31 cellular contexts compared by ENCODE assay signal in genomic region chr10:43316516-43316915, GRCh38. TPM values are rescaled to one million over a fixed set of nuclear protein-coding genes. Genes with fewer than 3 reads are reported as not detected.
"Had no signal": no experiment of that assay in that cellular context is flagged by ENCODE, and none has a peak within 500 bp of the region (broad histone marks: within the 10 kb centered on the region; RNA-seq: fewer than 3 reads in every experiment).

No MANE protein-coding gene starts in this region.

- H3K27ac ChIP-seq: epithelial cell of prostate, gastrocnemius medialis, lower lobe of right lung, ovary, psoas muscle, sigmoid colon, spleen, testis, tibial artery, upper lobe of left lung had no signal

- FAIRE-seq: keratinocyte, urothelium cell line had no signal

- H3K36me3 Mint-ChIP-seq: natural killer cell; stimulated activated memory B cell treated with anti-CD40 and anti-IgM and Interleukin-4, amounts not matched to agents 10 μg/mL and 1 μg/mL and 100 μg/mL, for 72 hours had no signal

- H3K27ac Mint-ChIP-seq: dendritic cell treated with granulocyte-macrophage colony-stimulating factor and Interleukin-4, amounts not matched to agents 40 ng/mL and 50 ng/mL, for 4 days; endodermal cell; natural killer cell; stimulated activated memory B cell treated with anti-CD40 and anti-IgM and Interleukin-4, amounts not matched to agents 10 μg/mL and 1 μg/mL and 100 μg/mL, for 72 hours had no signal

- H3K36me3 ChIP-seq: gastrocnemius medialis, lower lobe of right lung, ovary, sigmoid colon, spleen, tibial artery, upper lobe of left lung had no signal

- H3K4me1 ChIP-seq: gastrocnemius medialis, lower lobe of right lung, psoas muscle, sigmoid colon, spleen, testis, tibial artery, upper lobe of left lung had no signal

- H3K4me1 Mint-ChIP-seq: natural killer cell; stimulated activated memory B cell treated with anti-CD40 and anti-IgM and Interleukin-4, amounts not matched to agents 10 μg/mL and 1 μg/mL and 100 μg/mL, for 72 hours had no signal

- H3K9me3 Mint-ChIP-seq: dendritic cell treated with granulocyte-macrophage colony-stimulating factor and Interleukin-4, amounts not matched to agents 40 ng/mL and 50 ng/mL, for 4 days; endodermal cell; natural killer cell; stimulated activated memory B cell treated with anti-CD40 and anti-IgM and Interleukin-4, amounts not matched to agents 10 μg/mL and 1 μg/mL and 100 μg/mL, for 72 hours had no signal

- H3K27me3 ChIP-seq: gastrocnemius medialis, ovary, sigmoid colon, testis, upper lobe of left lung had no signal

- ATAC-seq: esophagus mucosa; gastrocnemius medialis; left ventricle myocardium superior; natural killer cell; psoas muscle; right cardiac atrium; stimulated activated memory B cell treated with anti-CD40 and anti-IgM and Interleukin-4, amounts not matched to agents 10 μg/mL and 1 μg/mL and 100 μg/mL, for 72 hours; stimulated activated naive CD8-positive, alpha-beta T cell treated with anti-CD3 and anti-CD28 coated beads, Interleukin-15, Interleukin-2, amounts not matched to agents 100 U/mL and 50 U/mL, for 24 hours had no signal

- DNase-seq: effector CD8-positive, alpha-beta T cell; endodermal cell; foreskin fibroblast; gastrocnemius medialis; head of caudate nucleus; left ventricle myocardium superior; lower lobe of right lung; natural killer cell; occipital lobe; ovary; psoas muscle; right cardiac atrium; sigmoid colon; stimulated activated CD4-positive, alpha-beta T cell treated with anti-CD3 and anti-CD28 coated beads, Interleukin-4, amount 100 ng/mL, for 4 hours; stimulated activated naive CD8-positive, alpha-beta T cell treated with anti-CD3 and anti-CD28 coated beads, Interleukin-15, Interleukin-2, amounts not matched to agents 100 U/mL and 50 U/mL, for 24 hours; substantia nigra; testis; tibial artery had no signal

- H3K9me3 ChIP-seq: gastrocnemius medialis, lower lobe of right lung, ovary, psoas muscle, sigmoid colon, spleen, testis, tibial artery, upper lobe of left lung had no signal

- H3K4me3 ChIP-seq: gastrocnemius medialis, lower lobe of right lung, ovary, psoas muscle, sigmoid colon, spleen, testis, tibial artery, upper lobe of left lung had no signal

- H3K4me3 Mint-ChIP-seq: dendritic cell treated with granulocyte-macrophage colony-stimulating factor and Interleukin-4, amounts not matched to agents 40 ng/mL and 50 ng/mL, for 4 days; endodermal cell; natural killer cell; stimulated activated memory B cell treated with anti-CD40 and anti-IgM and Interleukin-4, amounts not matched to agents 10 μg/mL and 1 μg/mL and 100 μg/mL, for 72 hours had no signal

RNA-seq across cellular contexts. Expression of gene FXYD4, which starts 54.9 kb away (rescaled TPM):
- total RNA-seq: esophagus mucosa, gastrocnemius medialis, glomerular endothelial cell, left ventricle myocardium superior, lower lobe of right lung, mesenteric fat pad, natural killer cell, occipital lobe, ovary, renal cortical epithelial cell, right cardiac atrium, sigmoid colon, skeletal muscle tissue, spleen had no signal
- polyA plus RNA-seq: keratinocyte, neural cell, ovary, right cardiac atrium, sigmoid colon had no signal
